1 cellular context compared by ENCODE assay signal in the genomic region with DNA sequence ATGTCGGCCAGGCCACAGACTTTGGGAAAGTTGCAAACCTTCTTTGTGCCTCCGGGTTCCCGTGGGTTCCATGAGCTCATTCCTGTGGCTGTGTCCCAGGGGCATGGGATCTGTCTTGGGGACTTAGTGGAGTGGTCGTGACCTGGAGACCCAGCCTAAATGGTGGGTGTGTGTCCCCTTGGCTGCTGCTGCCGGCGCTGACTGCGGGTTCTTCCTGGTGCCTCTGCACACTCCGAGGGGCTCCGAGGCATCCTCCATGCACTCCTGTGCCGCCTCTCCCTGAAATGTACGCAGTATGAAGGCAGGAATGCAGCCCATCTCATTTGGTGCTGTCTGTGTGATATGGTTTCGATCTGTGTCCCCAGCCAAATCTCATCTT.
TF ChIP-seq lines count a peak whose summit lies in the region.

No MANE protein-coding gene starts in this region.

TF ChIP-seq in WTC11, 78 proteins besides CTCF, POLR2A, EP300 and RAD21 (continued from another document):
- TF ChIP-seq, protein P1, sequence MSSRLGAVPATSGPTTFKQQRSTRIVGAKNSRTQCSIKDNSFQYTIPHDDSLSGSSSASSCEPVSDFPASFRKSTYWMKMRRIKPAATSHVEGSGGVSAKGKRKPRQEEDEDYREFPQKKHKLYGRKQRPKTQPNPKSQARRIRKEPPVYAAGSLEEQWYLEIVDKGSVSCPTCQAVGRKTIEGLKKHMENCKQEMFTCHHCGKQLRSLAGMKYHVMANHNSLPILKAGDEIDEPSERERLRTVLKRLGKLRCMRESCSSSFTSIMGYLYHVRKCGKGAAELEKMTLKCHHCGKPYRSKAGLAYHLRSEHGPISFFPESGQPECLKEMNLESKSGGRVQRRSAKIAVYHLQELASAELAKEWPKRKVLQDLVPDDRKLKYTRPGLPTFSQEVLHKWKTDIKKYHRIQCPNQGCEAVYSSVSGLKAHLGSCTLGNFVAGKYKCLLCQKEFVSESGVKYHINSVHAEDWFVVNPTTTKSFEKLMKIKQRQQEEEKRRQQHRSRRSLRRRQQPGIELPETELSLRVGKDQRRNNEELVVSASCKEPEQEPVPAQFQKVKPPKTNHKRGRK (CRISPR knock-in tag; IDR thresholded peaks at IDR 0.05; ENCODE audit: borderline replicate concordance), result no peak
- TF ChIP-seq, protein P2, sequence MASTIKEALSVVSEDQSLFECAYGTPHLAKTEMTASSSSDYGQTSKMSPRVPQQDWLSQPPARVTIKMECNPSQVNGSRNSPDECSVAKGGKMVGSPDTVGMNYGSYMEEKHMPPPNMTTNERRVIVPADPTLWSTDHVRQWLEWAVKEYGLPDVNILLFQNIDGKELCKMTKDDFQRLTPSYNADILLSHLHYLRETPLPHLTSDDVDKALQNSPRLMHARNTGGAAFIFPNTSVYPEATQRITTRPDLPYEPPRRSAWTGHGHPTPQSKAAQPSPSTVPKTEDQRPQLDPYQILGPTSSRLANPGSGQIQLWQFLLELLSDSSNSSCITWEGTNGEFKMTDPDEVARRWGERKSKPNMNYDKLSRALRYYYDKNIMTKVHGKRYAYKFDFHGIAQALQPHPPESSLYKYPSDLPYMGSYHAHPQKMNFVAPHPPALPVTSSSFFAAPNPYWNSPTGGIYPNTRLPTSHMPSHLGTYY (CRISPR knock-in tag; IDR thresholded peaks at IDR 0.05), result no peak
- no peak for TF ChIP-seq NR2C2 (CRISPR knock-in tag; IDR thresholded peaks at IDR 0.05)
- TF ChIP-seq, protein P3, sequence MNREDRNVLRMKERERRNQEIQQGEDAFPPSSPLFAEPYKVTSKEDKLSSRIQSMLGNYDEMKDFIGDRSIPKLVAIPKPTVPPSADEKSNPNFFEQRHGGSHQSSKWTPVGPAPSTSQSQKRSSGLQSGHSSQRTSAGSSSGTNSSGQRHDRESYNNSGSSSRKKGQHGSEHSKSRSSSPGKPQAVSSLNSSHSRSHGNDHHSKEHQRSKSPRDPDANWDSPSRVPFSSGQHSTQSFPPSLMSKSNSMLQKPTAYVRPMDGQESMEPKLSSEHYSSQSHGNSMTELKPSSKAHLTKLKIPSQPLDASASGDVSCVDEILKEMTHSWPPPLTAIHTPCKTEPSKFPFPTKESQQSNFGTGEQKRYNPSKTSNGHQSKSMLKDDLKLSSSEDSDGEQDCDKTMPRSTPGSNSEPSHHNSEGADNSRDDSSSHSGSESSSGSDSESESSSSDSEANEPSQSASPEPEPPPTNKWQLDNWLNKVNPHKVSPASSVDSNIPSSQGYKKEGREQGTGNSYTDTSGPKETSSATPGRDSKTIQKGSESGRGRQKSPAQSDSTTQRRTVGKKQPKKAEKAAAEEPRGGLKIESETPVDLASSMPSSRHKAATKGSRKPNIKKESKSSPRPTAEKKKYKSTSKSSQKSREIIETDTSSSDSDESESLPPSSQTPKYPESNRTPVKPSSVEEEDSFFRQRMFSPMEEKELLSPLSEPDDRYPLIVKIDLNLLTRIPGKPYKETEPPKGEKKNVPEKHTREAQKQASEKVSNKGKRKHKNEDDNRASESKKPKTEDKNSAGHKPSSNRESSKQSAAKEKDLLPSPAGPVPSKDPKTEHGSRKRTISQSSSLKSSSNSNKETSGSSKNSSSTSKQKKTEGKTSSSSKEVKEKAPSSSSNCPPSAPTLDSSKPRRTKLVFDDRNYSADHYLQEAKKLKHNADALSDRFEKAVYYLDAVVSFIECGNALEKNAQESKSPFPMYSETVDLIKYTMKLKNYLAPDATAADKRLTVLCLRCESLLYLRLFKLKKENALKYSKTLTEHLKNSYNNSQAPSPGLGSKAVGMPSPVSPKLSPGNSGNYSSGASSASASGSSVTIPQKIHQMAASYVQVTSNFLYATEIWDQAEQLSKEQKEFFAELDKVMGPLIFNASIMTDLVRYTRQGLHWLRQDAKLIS (CRISPR knock-in tag; IDR thresholded peaks at IDR 0.05; ENCODE audit: borderline replicate concordance), result no peak
- no peak for TF ChIP-seq CREB1 (CRISPR knock-in tag; IDR thresholded peaks at IDR 0.05)
- no peak for TF ChIP-seq ZNF219 (CRISPR knock-in tag; IDR thresholded peaks at IDR 0.05; ENCODE audit: borderline replicate concordance)
- TF ChIP-seq ZNF423 (CRISPR knock-in tag; IDR thresholded peaks at IDR 0.05), result no peak
- TF ChIP-seq, protein P4, sequence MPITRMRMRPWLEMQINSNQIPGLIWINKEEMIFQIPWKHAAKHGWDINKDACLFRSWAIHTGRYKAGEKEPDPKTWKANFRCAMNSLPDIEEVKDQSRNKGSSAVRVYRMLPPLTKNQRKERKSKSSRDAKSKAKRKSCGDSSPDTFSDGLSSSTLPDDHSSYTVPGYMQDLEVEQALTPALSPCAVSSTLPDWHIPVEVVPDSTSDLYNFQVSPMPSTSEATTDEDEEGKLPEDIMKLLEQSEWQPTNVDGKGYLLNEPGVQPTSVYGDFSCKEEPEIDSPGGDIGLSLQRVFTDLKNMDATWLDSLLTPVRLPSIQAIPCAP (CRISPR knock-in tag; IDR thresholded peaks at IDR 0.05), result no peak
